ENCODE assay signal across 1 cellular context in genomic region chr20:46720776-46721425, GRCh38.
TF ChIP-seq lines count a peak whose summit lies in the region.

No MANE protein-coding gene starts in this region.

TF ChIP-seq in GM23338, 12 proteins besides CTCF, POLR2A, EP300 and RAD21 (continued from another document):
- TF ChIP-seq ZNF462 (CRISPR knock-in tag; IDR thresholded peaks at IDR 0.05) = no peak
